ENCODE assay signal across 15 cellular contexts in the genomic region with DNA sequence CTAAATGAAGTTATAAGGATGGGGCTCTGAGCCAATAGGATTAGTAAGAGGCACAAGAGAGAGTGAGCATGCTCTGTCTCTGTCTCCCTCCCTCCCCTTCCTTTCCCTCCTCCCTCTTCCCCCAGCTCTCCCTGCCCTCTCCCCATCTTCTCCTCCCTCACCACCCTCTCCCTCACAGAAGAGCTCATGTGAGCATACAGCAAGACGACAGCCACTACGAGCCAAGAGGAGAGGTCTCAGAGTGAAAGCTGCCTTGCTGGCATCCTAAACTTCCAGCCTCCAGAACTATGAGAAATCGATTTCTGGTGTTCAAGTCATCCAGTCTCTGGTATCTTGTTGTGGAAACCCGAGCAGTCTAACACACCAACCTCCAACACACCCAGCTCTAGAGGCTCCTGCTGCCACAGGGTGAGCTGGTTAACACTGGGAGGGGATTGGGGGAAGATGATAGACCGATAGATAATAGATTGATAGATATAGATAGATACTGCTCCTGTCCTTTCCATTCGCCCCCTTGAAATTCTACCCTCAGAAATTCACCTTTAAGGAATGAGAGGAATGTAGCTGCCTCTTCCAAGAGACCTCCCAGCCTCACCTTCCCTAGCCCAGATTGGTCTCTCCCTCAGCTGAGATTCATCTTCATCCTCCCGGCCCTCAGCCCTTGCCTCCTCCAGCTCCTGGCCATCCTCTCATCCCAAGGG. TPM values are rescaled to one million over a fixed set of nuclear protein-coding genes. Genes with fewer than 3 reads are reported as not detected.
DNase-seq lines count a peak whose midpoint lies in the region; ATAC-seq and TF ChIP-seq lines count a peak whose summit lies in the region.
"Had no signal": no experiment of that assay in that cellular context is flagged by ENCODE, and none has a peak within 500 bp of the region (broad histone marks: within the 10 kb centered on the region; RNA-seq: fewer than 3 reads in every experiment).

No MANE protein-coding gene starts in this region.

- no peak overlapping the region for H3K4me3 Mint-ChIP-seq in CD4-positive, CD25-positive, alpha-beta regulatory T cell
- H3K4me3 Mint-ChIP-seq: B cell; stimulated activated effector memory CD8-positive, alpha-beta T cell treated with anti-CD3 and anti-CD28 coated beads, Interleukin-12 subunit alpha, Interleukin-12 subunit beta, amount 100 ng/mL, for 72 hours had no signal

- no peak overlapping the region for H2BK12ac ChIP-seq in neuronal stem cell (ENCODE audit: low read length)

- H3K9ac ChIP-seq in neuronal stem cell (ENCODE audit: low read depth, low read length, poor library complexity): no peak overlapping the region

- TF ChIP-seq POLR2A in esophagus muscularis mucosa (IDR thresholded peaks at IDR 0.05; ENCODE audit: low read depth): no peak

- H3K27ac ChIP-seq in CD4-positive, CD25-positive, alpha-beta regulatory T cell (ENCODE audit: insufficient read depth, low read length, poor library complexity, severe bottlenecking): no peak overlapping the region
- H3K27ac ChIP-seq in RWPE2 (ENCODE audit: poor library complexity, severe bottlenecking) (peak overlapping the region; percentile 16), esophagus muscularis mucosa (replicated peaks in 1 of 4) (peak overlapping the region; percentile 49 to 68 (median 62)), neuronal stem cell (replicated peaks; ENCODE audit: low read length) (no peak overlapping the region)
- H3K27ac ChIP-seq: prostate gland had no signal

- H4K91ac ChIP-seq in neuronal stem cell (ENCODE audit: low read depth, low read length, poor library complexity): no peak overlapping the region

- H3K9me3 ChIP-seq in CD4-positive, CD25-positive, alpha-beta regulatory T cell (ENCODE audit: control insufficient read depth in 2 of 2, low read length in 2 of 2): no peaks in the 10 kb centered on the region
- H3K9me3 ChIP-seq in RWPE2 (ENCODE audit: severe bottlenecking) (no peaks in the 10 kb centered on the region), esophagus muscularis mucosa (no peaks in the 10 kb centered on the region), neuronal stem cell (replicated peaks in 1 of 2; ENCODE audit: control insufficient read depth in 2 of 2, insufficient read depth in 1 of 2, low read depth in 1 of 2, low read length in 2 of 2) (no peaks in the 10 kb centered on the region)
- H3K9me3 ChIP-seq: prostate gland had no signal

- H3K14ac ChIP-seq in neuronal stem cell (ENCODE audit: low read length): no peak overlapping the region

- 68% methylated on average over 7 of the region's 7 CpGs for WGBS in esophagus muscularis mucosa
- no CpG with 5 or more reads among the region's 7 CpGs for WGBS in neuronal stem cell (ENCODE audit: extremely low coverage in 2 of 2, insufficient read length in 2 of 2, insufficient replicate concordance in 1 of 2), 2 donors

- peak overlapping the region; percentile 64 for H2AFZ ChIP-seq in neuronal stem cell (ENCODE audit: low read length)

- H3K23ac ChIP-seq in neuronal stem cell (ENCODE audit: low read depth, low read length, poor library complexity): no peak overlapping the region

- no peak overlapping the region for H3K18ac ChIP-seq in neuronal stem cell (ENCODE audit: low read length)

- H3K27me3 Mint-ChIP-seq in CD4-positive, CD25-positive, alpha-beta regulatory T cell: peaks cover 14% of the 10 kb centered on the region

- peak overlapping the region in 2 of 3 donors; percentile 14 to 70 for H3K27ac Mint-ChIP-seq in CD4-positive, CD25-positive, alpha-beta regulatory T cell
- H3K27ac Mint-ChIP-seq: B cell had no signal

- H3K4me1 Mint-ChIP-seq in CD4-positive, CD25-positive, alpha-beta regulatory T cell: peaks cover 0 to 5% (median 2%) of the 10 kb centered on the region in 4 donors
- H3K4me1 Mint-ChIP-seq: B cell had no signal

- H3K4me2 ChIP-seq in neuronal stem cell (ENCODE audit: insufficient read depth, low read length, poor library complexity, severe bottlenecking): no peak overlapping the region

- H3K4me1 ChIP-seq in CD4-positive, CD25-positive, alpha-beta regulatory T cell (ENCODE audit: control insufficient read depth, insufficient read depth, low read length, poor library complexity, severe bottlenecking): no peaks in the 10 kb centered on the region
- H3K4me1 ChIP-seq in RWPE2 (ENCODE audit: insufficient read depth, poor library complexity, severe bottlenecking): peaks cover 13% of the 10 kb centered on the region
- peaks cover 10 to 35% (median 26%) of the 10 kb centered on the region in 4 donors for H3K4me1 ChIP-seq in esophagus muscularis mucosa
- H3K4me1 ChIP-seq in neuronal stem cell (ENCODE audit: control insufficient read depth in 2 of 2, insufficient read depth in 1 of 2, low read depth in 1 of 2, low read length in 2 of 2): peaks cover 13 to 18% of the 10 kb centered on the region in 2 donors
- H3K4me1 ChIP-seq: prostate gland had no signal

- H3K4me3 ChIP-seq in CD4-positive, CD25-positive, alpha-beta regulatory T cell (ENCODE audit: low read depth, low read length): no peak overlapping the region
- H3K4me3 ChIP-seq in RWPE2 (ENCODE audit: severe bottlenecking) (no peak overlapping the region), esophagus muscularis mucosa (no peak overlapping the region), neuronal stem cell (ENCODE audit: low read length in 2 of 2) (no peak overlapping the region)
- H3K4me3 ChIP-seq: prostate gland had no signal

- TF ChIP-seq CTCF in RWPE2 (IDR thresholded peaks at IDR 0.05; ENCODE audit: poor library complexity, severe bottlenecking): no peak
- TF ChIP-seq CTCF in esophagus muscularis mucosa (IDR thresholded peaks at IDR 0.05): no peak

- intact Hi-C loops in esophagus muscularis mucosa (cut with DNase I): no loop called here

- H3K4ac ChIP-seq in neuronal stem cell (ENCODE audit: low read length): no peak overlapping the region

- no peak overlapping the region for H4K8ac ChIP-seq in neuronal stem cell (ENCODE audit: low read depth, low read length)

- no peaks in the 10 kb centered on the region for H3K36me3 Mint-ChIP-seq in CD4-positive, CD25-positive, alpha-beta regulatory T cell
- H3K36me3 Mint-ChIP-seq: stimulated activated effector memory CD8-positive, alpha-beta T cell treated with anti-CD3 and anti-CD28 coated beads, Interleukin-12 subunit alpha, Interleukin-12 subunit beta, amount 100 ng/mL, for 72 hours had no signal

- H2BK120ac ChIP-seq in neuronal stem cell (ENCODE audit: low read depth, low read length): no peak overlapping the region

- H2BK5ac ChIP-seq in neuronal stem cell (ENCODE audit: low read length): no peak overlapping the region

- no peak for TF ChIP-seq EP300 in esophagus muscularis mucosa (IDR thresholded peaks at IDR 0.05)

- no peaks in the 10 kb centered on the region for H3K9me3 Mint-ChIP-seq in CD4-positive, CD25-positive, alpha-beta regulatory T cell
- H3K9me3 Mint-ChIP-seq: stimulated activated effector memory CD8-positive, alpha-beta T cell treated with anti-CD3 and anti-CD28 coated beads, Interleukin-12 subunit alpha, Interleukin-12 subunit beta, amount 100 ng/mL, for 72 hours had no signal

- H3K27me3 ChIP-seq in CD4-positive, CD25-positive, alpha-beta regulatory T cell (ENCODE audit: control insufficient read depth, insufficient read depth, low read length): no peaks in the 10 kb centered on the region
- H3K27me3 ChIP-seq in RWPE2 (ENCODE audit: insufficient read depth, poor library complexity, severe bottlenecking) (no peaks in the 10 kb centered on the region), esophagus muscularis mucosa (no peaks in the 10 kb centered on the region), neuronal stem cell (ENCODE audit: control insufficient read depth in 3 of 3, insufficient read depth in 3 of 3, low read depth in 1 of 3, low read length in 3 of 3) (no peaks in the 10 kb centered on the region)

- H2BK15ac ChIP-seq in neuronal stem cell (ENCODE audit: low read length): peak overlapping the region; percentile 77

- no peaks in the 10 kb centered on the region for H3K36me3 ChIP-seq in CD4-positive, CD25-positive, alpha-beta regulatory T cell (ENCODE audit: control insufficient read depth, insufficient read depth, low read length)
- H3K36me3 ChIP-seq in RWPE2 (ENCODE audit: low read depth): no peaks in the 10 kb centered on the region
- H3K36me3 ChIP-seq in esophagus muscularis mucosa: no peaks in the 10 kb centered on the region
- H3K36me3 ChIP-seq in neuronal stem cell (replicated peaks in 1 of 2; ENCODE audit: control insufficient read depth in 2 of 2, insufficient read depth in 2 of 2, low read length in 2 of 2): no peaks in the 10 kb centered on the region
- H3K36me3 ChIP-seq: prostate gland had no signal

- H2AK5ac ChIP-seq in neuronal stem cell (ENCODE audit: low read depth, low read length): no peak overlapping the region

- no peaks in the 10 kb centered on the region for H3K79me1 ChIP-seq in neuronal stem cell (ENCODE audit: low read depth, low read length)

- DNase-seq in CD4-positive, CD25-positive, alpha-beta regulatory T cell: no peak
- no peak for DNase-seq in RWPE2 (ENCODE audit: low spot score)
- DNase-seq in esophagus muscularis mucosa (ENCODE audit: extremely low spot score): no peak
- no peak for DNase-seq in neuronal stem cell (ENCODE audit: low spot score)
- no peak for DNase-seq in T1000 (lab: John Stamatoyannopoulos, UW)
- DNase-seq: activated CD8-positive, alpha-beta memory T cell treated with anti-CD3 and anti-CD28 coated beads for 24 hours; activated naive CD4-positive, alpha-beta T cell; KBM-7; NCI-H1436 had no signal

- no peak for ATAC-seq in CD4-positive, CD25-positive, alpha-beta regulatory T cell (ENCODE audit: low read depth in 2 of 2)
- ATAC-seq in RWPE2 (ENCODE audit: low read depth) (peak; percentile 45), GM18858 (IDR thresholded peaks at IDR 0.05; ENCODE audit: unreplicated experiment) (no peak), GM21423 (IDR thresholded peaks at IDR 0.05; ENCODE audit: unreplicated experiment) (no peak), GM18517 (IDR thresholded peaks at IDR 0.05; ENCODE audit: unreplicated experiment) (no peak)

RNA-seq across cellular contexts. Expression of a gene that starts 25.8 kb away (rescaled TPM):
- 47.5 TPM for total RNA-seq in CD4-positive, CD25-positive, alpha-beta regulatory T cell
- polyA plus RNA-seq in CD4-positive, CD25-positive, alpha-beta regulatory T cell: 10 to 100 TPM; 28.3 to 78.8 (median 51.8) TPM
- total RNA-seq in esophagus muscularis mucosa: 1,000 to 10,000 TPM in 3 of 4 donors, 100 to 1,000 TPM in 1; 958 to 2,110 (median 1,439) TPM
- 88.8 TPM for polyA plus RNA-seq in neuronal stem cell (2013, experiment 1 of 2)
- 87.0 TPM for polyA plus RNA-seq in neuronal stem cell (2013, experiment 2 of 2)

Comparison
In these comparisons a context has a peak if more than half of its experiments do, and no peak if none do; other contexts are left out.
1. H3K27ac ChIP-seq: peak in RWPE2 (single experiment) and esophagus muscularis mucosa (4 of 4); none in CD4-positive, CD25-positive, alpha-beta regulatory T cell (single experiment) and neuronal stem cell (single experiment).
2. RNA of a gene that starts 25.8 kb away (total RNA-seq): 958 to 2,110 TPM in esophagus muscularis mucosa; 47.5 TPM in CD4-positive, CD25-positive, alpha-beta regulatory T cell (single experiment); every median in the first group is over 10 times any median in the second.